In the genomic region with DNA sequence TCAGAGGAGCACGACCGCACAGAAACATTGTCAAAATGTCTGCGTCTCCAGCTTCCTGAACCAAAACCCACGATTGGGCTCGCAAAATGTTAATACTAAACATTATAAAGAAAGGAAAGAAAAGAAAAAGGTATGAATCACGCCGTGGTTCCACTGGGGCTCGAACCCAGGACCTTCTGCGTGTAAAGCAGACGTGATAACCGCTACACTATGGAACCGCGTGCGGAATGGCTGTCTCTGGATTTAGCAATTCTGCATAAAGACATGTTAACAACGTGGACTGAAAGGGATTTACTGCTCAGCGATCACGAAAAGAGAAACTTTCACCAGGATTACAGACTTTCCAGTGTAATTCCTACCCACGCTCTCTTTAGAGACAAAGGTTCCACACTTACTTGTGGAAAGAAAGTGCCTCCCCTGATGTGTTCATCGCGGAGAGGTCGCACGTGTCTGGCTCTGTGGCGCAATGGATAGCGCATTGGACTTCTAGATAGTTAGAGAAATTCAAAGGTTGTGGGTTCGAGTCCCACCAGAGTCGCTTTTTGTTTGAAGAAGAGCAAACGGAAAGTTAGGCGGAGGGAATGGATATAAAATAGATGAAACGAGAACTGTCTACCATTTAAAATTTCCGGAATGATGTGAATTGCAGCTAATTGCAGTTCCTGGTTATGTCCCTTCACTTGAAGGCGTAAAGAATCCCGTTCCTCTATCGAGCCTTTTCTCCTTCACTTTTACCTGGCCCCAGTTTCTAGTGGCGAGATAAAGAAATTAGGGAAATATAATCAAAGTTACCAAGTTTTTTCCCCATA, we compare ENCODE assay signal across 1 cellular context.
TF ChIP-seq lines count a peak whose summit lies in the region.

No MANE protein-coding gene starts in this region.

TF ChIP-seq in HepG2, 621 proteins besides CTCF, POLR2A, EP300 and RAD21 (continues in another document):
- TF ChIP-seq, protein P1, sequence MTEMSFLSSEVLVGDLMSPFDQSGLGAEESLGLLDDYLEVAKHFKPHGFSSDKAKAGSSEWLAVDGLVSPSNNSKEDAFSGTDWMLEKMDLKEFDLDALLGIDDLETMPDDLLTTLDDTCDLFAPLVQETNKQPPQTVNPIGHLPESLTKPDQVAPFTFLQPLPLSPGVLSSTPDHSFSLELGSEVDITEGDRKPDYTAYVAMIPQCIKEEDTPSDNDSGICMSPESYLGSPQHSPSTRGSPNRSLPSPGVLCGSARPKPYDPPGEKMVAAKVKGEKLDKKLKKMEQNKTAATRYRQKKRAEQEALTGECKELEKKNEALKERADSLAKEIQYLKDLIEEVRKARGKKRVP (CRISPR knock-in tag; IDR thresholded peaks at IDR 0.05) = 0 out of 4 replicates have a peak, but pooled peaks of 1 of the 2 experiments have one; percentile 43
- TF ChIP-seq MATR3 (CRISPR knock-in tag; IDR thresholded peaks at IDR 0.05) = no peak
- peak; percentile 70; the same call in 1 of the 2 replicates for TF ChIP-seq TARDBP (CRISPR knock-in tag; IDR thresholded peaks at IDR 0.05)
- peak; percentile 87 for TF ChIP-seq MYC (CRISPR knock-in tag; IDR thresholded peaks at IDR 0.05; ENCODE audit: borderline replicate concordance)
- TF ChIP-seq ETV5 (CRISPR knock-in tag; IDR thresholded peaks at IDR 0.05; ENCODE audit: borderline replicate concordance) = 0 out of 2 replicates have a peak, but pooled peaks have one; percentile 7
- TF ChIP-seq MXI1 (IDR thresholded peaks at IDR 0.05; ENCODE audit: borderline replicate concordance, low read depth, low read length) = peak; percentile 76; the same call in 2 of the 3 replicates
- TF ChIP-seq, protein P2, sequence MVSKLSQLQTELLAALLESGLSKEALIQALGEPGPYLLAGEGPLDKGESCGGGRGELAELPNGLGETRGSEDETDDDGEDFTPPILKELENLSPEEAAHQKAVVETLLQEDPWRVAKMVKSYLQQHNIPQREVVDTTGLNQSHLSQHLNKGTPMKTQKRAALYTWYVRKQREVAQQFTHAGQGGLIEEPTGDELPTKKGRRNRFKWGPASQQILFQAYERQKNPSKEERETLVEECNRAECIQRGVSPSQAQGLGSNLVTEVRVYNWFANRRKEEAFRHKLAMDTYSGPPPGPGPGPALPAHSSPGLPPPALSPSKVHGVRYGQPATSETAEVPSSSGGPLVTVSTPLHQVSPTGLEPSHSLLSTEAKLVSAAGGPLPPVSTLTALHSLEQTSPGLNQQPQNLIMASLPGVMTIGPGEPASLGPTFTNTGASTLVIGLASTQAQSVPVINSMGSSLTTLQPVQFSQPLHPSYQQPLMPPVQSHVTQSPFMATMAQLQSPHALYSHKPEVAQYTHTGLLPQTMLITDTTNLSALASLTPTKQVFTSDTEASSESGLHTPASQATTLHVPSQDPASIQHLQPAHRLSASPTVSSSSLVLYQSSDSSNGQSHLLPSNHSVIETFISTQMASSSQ (IDR thresholded peaks at IDR 0.05; ENCODE audit: low read depth) = no peak
- TF ChIP-seq, protein P2 (CRISPR knock-in tag; IDR thresholded peaks at IDR 0.05; ENCODE audit: borderline replicate concordance) = 0 out of 2 replicates have a peak, but pooled peaks have one; percentile 8
- TF ChIP-seq ZNF431 (CRISPR knock-in tag; IDR thresholded peaks at IDR 0.05; ENCODE audit: borderline replicate concordance, low read depth) = 0 out of 2 replicates have a peak, but pooled peaks have one; percentile 44
- TF ChIP-seq ZNF709 (CRISPR knock-in tag; IDR thresholded peaks at IDR 0.05) = no peak
- TF ChIP-seq, protein P3, sequence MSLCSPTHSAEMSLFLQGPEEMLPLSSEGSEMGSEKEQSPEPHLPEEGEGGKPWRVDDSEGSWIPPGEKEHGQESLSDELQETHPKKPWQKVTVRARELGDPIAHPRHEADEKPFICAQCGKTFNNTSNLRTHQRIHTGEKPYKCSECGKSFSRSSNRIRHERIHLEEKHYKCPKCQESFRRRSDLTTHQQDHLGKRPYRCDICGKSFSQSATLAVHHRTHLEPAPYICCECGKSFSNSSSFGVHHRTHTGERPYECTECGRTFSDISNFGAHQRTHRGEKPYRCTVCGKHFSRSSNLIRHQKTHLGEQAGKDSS (CRISPR knock-in tag; IDR thresholded peaks at IDR 0.05; ENCODE audit: borderline replicate concordance, low read depth) = peak; percentile 2; the same call in 1 of the 2 replicates
- 0 out of 2 replicates have a peak, but pooled peaks have one; percentile 8 for TF ChIP-seq WIZ (CRISPR knock-in tag; IDR thresholded peaks at IDR 0.05)
- peak; percentile 81 for TF ChIP-seq ZNF629 (CRISPR knock-in tag; conservative IDR thresholded peaks at IDR 0.05)
- TF ChIP-seq NFE2L2 (IDR thresholded peaks at IDR 0.05; ENCODE audit: low read length) = peak; percentile 11; the same call in 1 of the 2 replicates
- TF ChIP-seq SALL1 (CRISPR knock-in tag; IDR thresholded peaks at IDR 0.05) = peak; percentile 48; the same call in 1 of the 2 replicates
- peak; percentile 52 for TF ChIP-seq RNF2 (conservative IDR thresholded peaks at IDR 0.05; ENCODE audit: low read depth)
- TF ChIP-seq, protein P4, sequence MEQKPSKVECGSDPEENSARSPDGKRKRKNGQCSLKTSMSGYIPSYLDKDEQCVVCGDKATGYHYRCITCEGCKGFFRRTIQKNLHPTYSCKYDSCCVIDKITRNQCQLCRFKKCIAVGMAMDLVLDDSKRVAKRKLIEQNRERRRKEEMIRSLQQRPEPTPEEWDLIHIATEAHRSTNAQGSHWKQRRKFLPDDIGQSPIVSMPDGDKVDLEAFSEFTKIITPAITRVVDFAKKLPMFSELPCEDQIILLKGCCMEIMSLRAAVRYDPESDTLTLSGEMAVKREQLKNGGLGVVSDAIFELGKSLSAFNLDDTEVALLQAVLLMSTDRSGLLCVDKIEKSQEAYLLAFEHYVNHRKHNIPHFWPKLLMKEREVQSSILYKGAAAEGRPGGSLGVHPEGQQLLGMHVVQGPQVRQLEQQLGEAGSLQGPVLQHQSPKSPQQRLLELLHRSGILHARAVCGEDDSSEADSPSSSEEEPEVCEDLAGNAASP (CRISPR knock-in tag; IDR thresholded peaks at IDR 0.05; ENCODE audit: borderline replicate concordance) = peak; percentile 45; the same call in 1 of the 2 replicates
- TF ChIP-seq JDP2 (CRISPR knock-in tag; IDR thresholded peaks at IDR 0.05; ENCODE audit: borderline replicate concordance) = no peak
- TF ChIP-seq, protein P5, sequence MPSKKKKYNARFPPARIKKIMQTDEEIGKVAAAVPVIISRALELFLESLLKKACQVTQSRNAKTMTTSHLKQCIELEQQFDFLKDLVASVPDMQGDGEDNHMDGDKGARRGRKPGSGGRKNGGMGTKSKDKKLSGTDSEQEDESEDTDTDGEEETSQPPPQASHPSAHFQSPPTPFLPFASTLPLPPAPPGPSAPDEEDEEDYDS (CRISPR knock-in tag; IDR thresholded peaks at IDR 0.05) = peak; percentile 5; the same call in 1 of the 2 replicates
- peak; percentile 83 for TF ChIP-seq ZNF501 (CRISPR knock-in tag; IDR thresholded peaks at IDR 0.05)
- TF ChIP-seq, protein P6, sequence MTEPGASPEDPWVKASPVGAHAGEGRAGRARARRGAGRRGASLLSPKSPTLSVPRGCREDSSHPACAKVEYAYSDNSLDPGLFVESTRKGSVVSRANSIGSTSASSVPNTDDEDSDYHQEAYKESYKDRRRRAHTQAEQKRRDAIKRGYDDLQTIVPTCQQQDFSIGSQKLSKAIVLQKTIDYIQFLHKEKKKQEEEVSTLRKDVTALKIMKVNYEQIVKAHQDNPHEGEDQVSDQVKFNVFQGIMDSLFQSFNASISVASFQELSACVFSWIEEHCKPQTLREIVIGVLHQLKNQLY (CRISPR knock-in tag; IDR thresholded peaks at IDR 0.05) = peak; percentile 18
- TF ChIP-seq AGO2 (optimal IDR thresholded peaks at IDR 0.05; ENCODE audit: low read depth, low read length) = no peak
- TF ChIP-seq ZNF441 (CRISPR knock-in tag; IDR thresholded peaks at IDR 0.05; ENCODE audit: borderline replicate concordance) = 0 out of 2 replicates have a peak, but pooled peaks have one; percentile 61
- TF ChIP-seq, protein P7, sequence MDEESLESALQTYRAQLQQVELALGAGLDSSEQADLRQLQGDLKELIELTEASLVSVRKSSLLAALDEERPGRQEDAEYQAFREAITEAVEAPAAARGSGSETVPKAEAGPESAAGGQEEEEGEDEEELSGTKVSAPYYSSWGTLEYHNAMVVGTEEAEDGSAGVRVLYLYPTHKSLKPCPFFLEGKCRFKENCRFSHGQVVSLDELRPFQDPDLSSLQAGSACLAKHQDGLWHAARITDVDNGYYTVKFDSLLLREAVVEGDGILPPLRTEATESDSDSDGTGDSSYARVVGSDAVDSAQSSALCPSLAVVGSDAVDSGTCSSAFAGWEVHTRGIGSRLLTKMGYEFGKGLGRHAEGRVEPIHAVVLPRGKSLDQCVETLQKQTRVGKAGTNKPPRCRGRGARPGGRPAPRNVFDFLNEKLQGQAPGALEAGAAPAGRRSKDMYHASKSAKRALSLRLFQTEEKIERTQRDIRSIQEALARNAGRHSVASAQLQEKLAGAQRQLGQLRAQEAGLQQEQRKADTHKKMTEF (CRISPR knock-in tag; IDR thresholded peaks at IDR 0.05) = peak; percentile 81
- TF ChIP-seq ZSCAN31 (CRISPR knock-in tag; IDR thresholded peaks at IDR 0.05; ENCODE audit: low read depth) = peak; percentile 92
- no peak for TF ChIP-seq ZNF768 (CRISPR knock-in tag; IDR thresholded peaks at IDR 0.05)
- no peak for TF ChIP-seq XRCC5 (optimal IDR thresholded peaks at IDR 0.05; ENCODE audit: low read length)
- peak; percentile 9; the same call in 1 of the 2 replicates for TF ChIP-seq SIX1 (CRISPR knock-in tag; IDR thresholded peaks at IDR 0.05; ENCODE audit: borderline replicate concordance)
- TF ChIP-seq, protein P8, sequence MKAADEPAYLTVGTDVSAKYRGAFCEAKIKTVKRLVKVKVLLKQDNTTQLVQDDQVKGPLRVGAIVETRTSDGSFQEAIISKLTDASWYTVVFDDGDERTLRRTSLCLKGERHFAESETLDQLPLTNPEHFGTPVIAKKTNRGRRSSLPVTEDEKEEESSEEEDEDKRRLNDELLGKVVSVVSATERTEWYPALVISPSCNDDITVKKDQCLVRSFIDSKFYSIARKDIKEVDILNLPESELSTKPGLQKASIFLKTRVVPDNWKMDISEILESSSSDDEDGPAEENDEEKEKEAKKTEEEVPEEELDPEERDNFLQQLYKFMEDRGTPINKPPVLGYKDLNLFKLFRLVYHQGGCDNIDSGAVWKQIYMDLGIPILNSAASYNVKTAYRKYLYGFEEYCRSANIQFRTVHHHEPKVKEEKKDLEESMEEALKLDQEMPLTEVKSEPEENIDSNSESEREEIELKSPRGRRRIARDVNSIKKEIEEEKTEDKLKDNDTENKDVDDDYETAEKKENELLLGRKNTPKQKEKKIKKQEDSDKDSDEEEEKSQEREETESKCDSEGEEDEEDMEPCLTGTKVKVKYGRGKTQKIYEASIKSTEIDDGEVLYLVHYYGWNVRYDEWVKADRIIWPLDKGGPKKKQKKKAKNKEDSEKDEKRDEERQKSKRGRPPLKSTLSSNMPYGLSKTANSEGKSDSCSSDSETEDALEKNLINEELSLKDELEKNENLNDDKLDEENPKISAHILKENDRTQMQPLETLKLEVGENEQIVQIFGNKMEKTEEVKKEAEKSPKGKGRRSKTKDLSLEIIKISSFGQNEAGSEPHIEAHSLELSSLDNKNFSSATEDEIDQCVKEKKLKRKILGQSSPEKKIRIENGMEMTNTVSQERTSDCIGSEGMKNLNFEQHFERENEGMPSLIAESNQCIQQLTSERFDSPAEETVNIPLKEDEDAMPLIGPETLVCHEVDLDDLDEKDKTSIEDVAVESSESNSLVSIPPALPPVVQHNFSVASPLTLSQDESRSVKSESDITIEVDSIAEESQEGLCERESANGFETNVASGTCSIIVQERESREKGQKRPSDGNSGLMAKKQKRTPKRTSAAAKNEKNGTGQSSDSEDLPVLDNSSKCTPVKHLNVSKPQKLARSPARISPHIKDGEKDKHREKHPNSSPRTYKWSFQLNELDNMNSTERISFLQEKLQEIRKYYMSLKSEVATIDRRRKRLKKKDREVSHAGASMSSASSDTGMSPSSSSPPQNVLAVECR (CRISPR knock-in tag; IDR thresholded peaks at IDR 0.05; ENCODE audit: borderline replicate concordance) = peak; percentile 28; the same call in 1 of the 2 replicates
- TF ChIP-seq SP5 (CRISPR knock-in tag; IDR thresholded peaks at IDR 0.05; ENCODE audit: borderline replicate concordance, low read depth) = peak; percentile 25; the same call in 1 of the 2 replicates
- 0 out of 2 replicates have a peak, but pooled peaks have one; percentile 5 for TF ChIP-seq SP140L (CRISPR knock-in tag; IDR thresholded peaks at IDR 0.05; ENCODE audit: borderline replicate concordance)
- no peak for TF ChIP-seq ZNF713 (CRISPR knock-in tag; IDR thresholded peaks at IDR 0.05)
- TF ChIP-seq BHLHE40 (IDR thresholded peaks at IDR 0.05; ENCODE audit: low read length) = peak; percentile 92
- TF ChIP-seq SMAD9 (CRISPR knock-in tag; IDR thresholded peaks at IDR 0.05) = peak; percentile 45; the same call in 1 of the 2 replicates
- no peak for TF ChIP-seq HNRNPLL (IDR thresholded peaks at IDR 0.05; ENCODE audit: low read depth, low read length, poor library complexity, severe bottlenecking)
- TF ChIP-seq HOXA7 (CRISPR knock-in tag; IDR thresholded peaks at IDR 0.05) = no peak
- TF ChIP-seq SIN3A (IDR thresholded peaks at IDR 0.05; ENCODE audit: borderline replicate concordance, low read depth, low read length) = peak; percentile 47; the same call in 1 of the 2 replicates
- TF ChIP-seq, protein P9, sequence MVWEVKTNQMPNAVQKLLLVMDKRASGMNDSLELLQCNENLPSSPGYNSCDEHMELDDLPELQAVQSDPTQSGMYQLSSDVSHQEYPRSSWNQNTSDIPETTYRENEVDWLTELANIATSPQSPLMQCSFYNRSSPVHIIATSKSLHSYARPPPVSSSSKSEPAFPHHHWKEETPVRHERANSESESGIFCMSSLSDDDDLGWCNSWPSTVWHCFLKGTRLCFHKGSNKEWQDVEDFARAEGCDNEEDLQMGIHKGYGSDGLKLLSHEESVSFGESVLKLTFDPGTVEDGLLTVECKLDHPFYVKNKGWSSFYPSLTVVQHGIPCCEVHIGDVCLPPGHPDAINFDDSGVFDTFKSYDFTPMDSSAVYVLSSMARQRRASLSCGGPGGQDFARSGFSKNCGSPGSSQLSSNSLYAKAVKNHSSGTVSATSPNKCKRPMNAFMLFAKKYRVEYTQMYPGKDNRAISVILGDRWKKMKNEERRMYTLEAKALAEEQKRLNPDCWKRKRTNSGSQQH (CRISPR knock-in tag; IDR thresholded peaks at IDR 0.05; ENCODE audit: low read depth) = peak; percentile 81; the same call in 1 of the 2 replicates
- TF ChIP-seq SPEN (CRISPR knock-in tag; IDR thresholded peaks at IDR 0.05; ENCODE audit: low read depth) = 0 out of 2 replicates have a peak, but pooled peaks have one; percentile 28
